ENCODE assay signal across 9 cellular contexts in genomic region chr21:41367598-41368360, GRCh38. TPM values are rescaled to one million over a fixed set of nuclear protein-coding genes. Genes with fewer than 3 reads are reported as not detected.
DNase-seq lines count a peak whose midpoint lies in the region; ATAC-seq and TF ChIP-seq lines count a peak whose summit lies in the region.
"Had no signal": no experiment of that assay in that cellular context is flagged by ENCODE, and none has a peak within 500 bp of the region (broad histone marks: within the 10 kb centered on the region; RNA-seq: fewer than 3 reads in every experiment).

No MANE protein-coding gene starts in this region.

- peaks cover 1% of the 10 kb centered on the region; the same call in 1 of the 2 replicates for H3F3A ChIP-seq in MM.1S (ENCODE audit: insufficient read depth, low read length)

- H3K9me2 ChIP-seq in MM.1S (replicated peaks; ENCODE audit: insufficient read depth, low read length), result no peaks in the 10 kb centered on the region

- no peak for DNase-seq in natural killer cell
- DNase-seq in MM.1S, result no peak
- DNase-seq in COR-L47 (lab: John Stamatoyannopoulos, UW), result no peak
- no peak for DNase-seq in GF-D8 (lab: John Stamatoyannopoulos, UW)
- no peak for DNase-seq in amygdala (lab: John Stamatoyannopoulos, UW)
- DNase-seq: retina had no signal

- H3K4me2 ChIP-seq in MM.1S (ENCODE audit: low read depth, low read length), result no peak overlapping the region

- H3K27me3 Mint-ChIP-seq in natural killer cell (ENCODE audit: low read depth in 2 of 2), result no peaks in the 10 kb centered on the region

- H4K20me1 ChIP-seq in MM.1S (ENCODE audit: insufficient read depth, low read length), result no peaks in the 10 kb centered on the region

- no peaks in the 10 kb centered on the region for H3K9me3 ChIP-seq in MM.1S (replicated peaks; ENCODE audit: insufficient read depth, low read length)

- no peak overlapping the region for H3K4me3 ChIP-seq in MM.1S (ENCODE audit: low read length)

- peak overlapping the region; percentile 81 to 86 for H3K27ac Mint-ChIP-seq in natural killer cell

- H3K9ac ChIP-seq in MM.1S (ENCODE audit: low read length), result no peak overlapping the region

- peak; percentile 66 for ATAC-seq in GM18858 (IDR thresholded peaks at IDR 0.05; ENCODE audit: unreplicated experiment)
- ATAC-seq in GM21447 (IDR thresholded peaks at IDR 0.05; ENCODE audit: unreplicated experiment), result peak; percentile 59
- peak; percentile 57 for ATAC-seq in HG03521 (IDR thresholded peaks at IDR 0.05; ENCODE audit: unreplicated experiment)
- no peak for ATAC-seq in natural killer cell

- peaks cover 38 to 48% of the 10 kb centered on the region in 2 donors for H3K4me1 Mint-ChIP-seq in natural killer cell

- H3K79me2 ChIP-seq in MM.1S (ENCODE audit: low read length), result no peaks in the 10 kb centered on the region

- H3K36me3 Mint-ChIP-seq in natural killer cell, result no peaks in the 10 kb centered on the region

- H2AFZ ChIP-seq in MM.1S (ENCODE audit: low read length), result no peak overlapping the region

- intact Hi-C loops in natural killer cell (cut with micrococcal nuclease), result no loop called here

- peaks cover 11% of the 10 kb centered on the region; the same call in 1 of the 2 replicates for H3K4me1 ChIP-seq in MM.1S (ENCODE audit: low read length)

- TF ChIP-seq CTCF in natural killer cell (IDR thresholded peaks at IDR 0.05) (no peak), MM.1S (IDR thresholded peaks at IDR 0.05; ENCODE audit: low read length) (no peak)

- H3K36me3 ChIP-seq in MM.1S (replicated peaks; ENCODE audit: insufficient read depth, low read length), result no peaks in the 10 kb centered on the region

- H3K9me3 Mint-ChIP-seq in natural killer cell, result no peaks in the 10 kb centered on the region

- no peak overlapping the region for H3K27ac ChIP-seq in MM.1S (ENCODE audit: low read length)

- peaks cover 19% of the 10 kb centered on the region for H3K27me3 ChIP-seq in MM.1S (replicated peaks; ENCODE audit: insufficient read depth, low read length)

- no peak overlapping the region for H3K4me3 Mint-ChIP-seq in natural killer cell

RNA-seq across cellular contexts. Expression of gene MX2, which starts 6.0 kb away (rescaled TPM):
- total RNA-seq in natural killer cell, result 10 to 100 TPM; 37.9 to 73.9 (median 42.6) TPM

RNA-seq across cellular contexts. Expression of gene FAM3B, which starts 51.2 kb away (rescaled TPM):
- under 1 TPM in 1 of 3 donors, not detected in 2; 0.48 TPM for total RNA-seq in natural killer cell

RNA-seq across cellular contexts. Expression of gene MX1, which starts 58.3 kb away (rescaled TPM):
- total RNA-seq in natural killer cell, result 10 to 100 TPM; 22.7 to 67.0 (median 60.6) TPM

Comparison
In these comparisons a context has a peak if more than half of its experiments do, and no peak if none do; other contexts are left out.
1. ATAC-seq: peak in GM18858 (single experiment), GM21447 (single experiment) and HG03521 (single experiment); none in natural killer cell (0 of 3).